ENCODE assay signal across 9 cellular contexts in genomic region chr2:177799531-177799930, GRCh38.
DNase-seq lines count a peak whose midpoint lies in the region; ATAC-seq, FAIRE-seq and TF ChIP-seq lines count a peak whose summit lies in the region.
"Had no signal": no experiment of that assay in that cellular context is flagged by ENCODE, and none has a peak within 500 bp of the region (broad histone marks: within the 10 kb centered on the region; RNA-seq: fewer than 3 reads in every experiment).

No MANE protein-coding gene starts in this region.

- H3K4me1 ChIP-seq in endothelial cell of umbilical vein (ENCODE audit: control insufficient read depth, extremely low read depth, insufficient read depth, low read length) (no peaks in the 10 kb centered on the region), psoas muscle (peaks cover 16% of the 10 kb centered on the region)

- POLR2A ChIA-PET in endothelial cell of umbilical vein (lab: Charles Lee), result no interaction called here

- peaks cover 4 to 27% of the 10 kb centered on the region in 2 experiments for H3K27me3 ChIP-seq in endothelial cell of umbilical vein (ENCODE audit: control insufficient read depth in 2 of 2, insufficient read depth in 2 of 2, low read length in 2 of 2)
- no peaks in the 10 kb centered on the region for H3K27me3 ChIP-seq in psoas muscle (ENCODE audit: insufficient read depth in 3 of 3, low read length in 2 of 3)

- H3K4me3 ChIP-seq in endothelial cell of umbilical vein (replicated peaks in 1 of 3; ENCODE audit: insufficient read depth in 1 of 3, low read depth in 1 of 3, low read length in 3 of 3) (no peak overlapping the region), psoas muscle (no peak overlapping the region)

- TF ChIP-seq CTCF in endothelial cell of umbilical vein (IDR thresholded peaks at IDR 0.05; ENCODE audit: extremely low read depth in 1 of 2, insufficient read depth in 1 of 2, low read depth in 1 of 2, low read length in 2 of 2) (peak in 1 of 2 donors; percentile 48), psoas muscle (IDR thresholded peaks at IDR 0.05) (peak; percentile 53)

- no peaks in the 10 kb centered on the region for H3K36me3 Mint-ChIP-seq in activated T-helper 17 cell treated with anti-CD3 and anti-CD28 coated beads, Interleukin-2, amount 50 U/mL, for 72 hours (ENCODE audit: low read depth)

- FAIRE-seq in endothelial cell of umbilical vein (lab: Jason Lieb, UNC), result peak; percentile 26

- H3K4me3 Mint-ChIP-seq in activated T-helper 17 cell treated with anti-CD3 and anti-CD28 coated beads, Interleukin-2, amount 50 U/mL, for 72 hours, result no peak overlapping the region
- H3K4me3 Mint-ChIP-seq: dendritic cell treated with granulocyte-macrophage colony-stimulating factor and Interleukin-4, amounts not matched to agents 40 ng/mL and 50 ng/mL, for 4 days had no signal

- H3K9me3 ChIP-seq in endothelial cell of umbilical vein (replicated peaks; ENCODE audit: control insufficient read depth, insufficient read depth, low read length), result no peaks in the 10 kb centered on the region
- no peaks in the 10 kb centered on the region for H3K9me3 ChIP-seq in psoas muscle

- 33 to 55% (median 33%) methylated on average over 1 of the region's 1 CpG for WGBS in psoas muscle, 3 donors

- H3K27ac ChIP-seq in endothelial cell of umbilical vein (ENCODE audit: insufficient read depth, low read depth, low read length) (no peak overlapping the region), psoas muscle (no peak overlapping the region)

- ATAC-seq in GM18498 (IDR thresholded peaks at IDR 0.05; ENCODE audit: unreplicated experiment) (peak; percentile 55), psoas muscle (peak in 3 of 4 donors; percentile 58 to 84 (median 84)), HG02970 (IDR thresholded peaks at IDR 0.05; ENCODE audit: low FRiP score, unreplicated experiment) (no peak), HG02884 (IDR thresholded peaks at IDR 0.05; ENCODE audit: unreplicated experiment) (no peak)
- ATAC-seq in activated T-helper 17 cell treated with anti-CD3 and anti-CD28 coated beads, Interleukin-2, amount 50 U/mL, for 72 hours (replicated peaks), result no peak

- H3K27ac Mint-ChIP-seq in activated T-helper 17 cell treated with anti-CD3 and anti-CD28 coated beads, Interleukin-2, amount 50 U/mL, for 72 hours, result no peak overlapping the region
- H3K27ac Mint-ChIP-seq: dendritic cell treated with granulocyte-macrophage colony-stimulating factor and Interleukin-4, amounts not matched to agents 40 ng/mL and 50 ng/mL, for 4 days had no signal

- peaks cover 14% of the 10 kb centered on the region for H3K27me3 Mint-ChIP-seq in activated T-helper 17 cell treated with anti-CD3 and anti-CD28 coated beads, Interleukin-2, amount 50 U/mL, for 72 hours

- H3K9me3 Mint-ChIP-seq in activated T-helper 17 cell treated with anti-CD3 and anti-CD28 coated beads, Interleukin-2, amount 50 U/mL, for 72 hours, result no peaks in the 10 kb centered on the region

- CTCF ChIA-PET in endothelial cell of umbilical vein (lab: Charles Lee), result interaction anchor here (0.7 to 2.1 kb wide), 7 partner anchors 10 to 35 kb away, joined by 3 to 10 read pairs (median 3); no protein-coding TSS in a partner anchor

- BruUV-seq in endothelial cell of umbilical vein (replicated peaks; lab: Mats Ljungman, UMichigan), result no TSS peak

- TF ChIP-seq POLR2A in endothelial cell of umbilical vein (IDR thresholded peaks at IDR 0.05; ENCODE audit: low read depth, low read length), result no peak

- H4K20me1 ChIP-seq in endothelial cell of umbilical vein (replicated peaks; ENCODE audit: control insufficient read depth, extremely low read depth, insufficient read depth, low read length), result no peaks in the 10 kb centered on the region

- DNase-seq in AG08395 (ENCODE audit: low spot score) (peak; percentile 29), NCI-H748 treated with DMSO at 0.1 percent for 48 hours (lab: John Stamatoyannopoulos, UW) (peak; percentile 24), endothelial cell of umbilical vein (ENCODE audit: low read depth, low spot score) (peak; percentile 20), psoas muscle (no peak)

- no peak overlapping the region for H3K4me2 ChIP-seq in endothelial cell of umbilical vein (ENCODE audit: insufficient read depth, low read length)

- no peaks in the 10 kb centered on the region for H3K79me2 ChIP-seq in endothelial cell of umbilical vein (ENCODE audit: control insufficient read depth, insufficient read depth, low read length)

- H3K4me1 Mint-ChIP-seq in activated T-helper 17 cell treated with anti-CD3 and anti-CD28 coated beads, Interleukin-2, amount 50 U/mL, for 72 hours, result no peaks in the 10 kb centered on the region

- H2AFZ ChIP-seq in endothelial cell of umbilical vein (ENCODE audit: low read depth, low read length), result no peak overlapping the region

- H3K36me3 ChIP-seq in endothelial cell of umbilical vein (ENCODE audit: control insufficient read depth in 2 of 2, extremely low read depth in 1 of 2, insufficient read depth in 2 of 2, low read length in 2 of 2), result no peaks in the 10 kb centered on the region
- no peaks in the 10 kb centered on the region for H3K36me3 ChIP-seq in psoas muscle (ENCODE audit: insufficient read depth in 1 of 2, low read depth in 1 of 2)

- no peaks in the 10 kb centered on the region for H3K9me1 ChIP-seq in endothelial cell of umbilical vein (replicated peaks; ENCODE audit: control insufficient read depth, extremely low read depth, insufficient read depth, low read length)

- dilution Hi-C loops in endothelial cell of umbilical vein (cut with MboI; ENCODE audit: extremely low pct_ligation_motif_present, low sequenced_read_pairs), result no loop called here

- intact Hi-C loops in endothelial cell of umbilical vein (cut with micrococcal nuclease) (no loop called here), psoas muscle (cut with DNase I) (loop anchor here in 1 of 2 donors (5.0 kb wide), 1 partner anchor 83 kb away; no protein-coding TSS in a partner anchor)

- H3K9ac ChIP-seq in endothelial cell of umbilical vein (replicated peaks; ENCODE audit: extremely low read depth, insufficient read depth, low read length), result no peak overlapping the region

TF ChIP-seq in endothelial cell of umbilical vein, 7 proteins besides CTCF, POLR2A, EP300 and RAD21:
- no peak for TF ChIP-seq JUN (IDR thresholded peaks at IDR 0.05; ENCODE audit: borderline replicate concordance, insufficient read depth, insufficient read length, low read depth)
- TF ChIP-seq MYC (IDR thresholded peaks at IDR 0.05; ENCODE audit: low read depth, low read length), result no peak
- TF ChIP-seq EZH2 (IDR thresholded peaks at IDR 0.05; ENCODE audit: borderline replicate concordance, low read depth, low read length, severe bottlenecking), result no peak
- no peak for TF ChIP-seq MAX (IDR thresholded peaks at IDR 0.05; ENCODE audit: insufficient read depth, insufficient read length)
- TF ChIP-seq GATA2 (IDR thresholded peaks at IDR 0.05; ENCODE audit: insufficient read depth, insufficient read length, low read depth, low read length), result no peak
- no peak for TF ChIP-seq FOS (IDR thresholded peaks at IDR 0.05; ENCODE audit: borderline replicate concordance, insufficient read depth, low read length)
- no peak for TF ChIP-seq POLR2AphosphoS5 (IDR thresholded peaks at IDR 0.05; ENCODE audit: insufficient read depth, low read depth, low read length)

Comparison
In these comparisons a context has a peak if more than half of its experiments do, and no peak if none do; other contexts are left out.
1. DNase-seq: peak in AG08395 (single experiment), NCI-H748 treated with DMSO at 0.1 percent for 48 hours (single experiment) and endothelial cell of umbilical vein (single experiment); none in psoas muscle (0 of 2).
2. ATAC-seq: peak in GM18498 (single experiment) and psoas muscle (3 of 4); none in activated T-helper 17 cell treated with anti-CD3 and anti-CD28 coated beads, Interleukin-2, amount 50 U/mL, for 72 hours (single experiment), HG02970 (single experiment) and HG02884 (single experiment).